8 cellular contexts compared by ENCODE assay signal in genomic region chr13:30408319-30409101, GRCh38. TPM values are rescaled to one million over a fixed set of nuclear protein-coding genes. Genes with fewer than 3 reads are reported as not detected.
DNase-seq lines count a peak whose midpoint lies in the region; ATAC-seq and TF ChIP-seq lines count a peak whose summit lies in the region.

No MANE protein-coding gene starts in this region.

- H3K4me1 ChIP-seq in mesodermal cell (ENCODE audit: control insufficient read depth, insufficient read depth, low read length, poor library complexity, severe bottlenecking): peaks cover 16% of the 10 kb centered on the region

- TF ChIP-seq POLR2A in GM18505 (IDR thresholded peaks at IDR 0.05; ENCODE audit: borderline replicate concordance, extremely low read depth, insufficient read depth, insufficient read length): peak; percentile 46

- WGBS in mesodermal cell (ENCODE audit: insufficient coverage in 2 of 2), 2 experiments: 28 to 40% methylated on average over 32 to 36 of the region's 51 CpGs

- H3K27ac ChIP-seq in mesodermal cell (ENCODE audit: low read depth, low read length, severe bottlenecking): peak overlapping the region; percentile 54

- TF ChIP-seq CTCF in endothelial cell (IDR thresholded peaks at IDR 0.05; ENCODE audit: unreplicated experiment): peak; percentile 71

- peak; percentile 93 for ATAC-seq in GM18505 (IDR thresholded peaks at IDR 0.05; ENCODE audit: unreplicated experiment)
- peak; percentile 92 for ATAC-seq in HG02870 (IDR thresholded peaks at IDR 0.05; ENCODE audit: unreplicated experiment)

- no peaks in the 10 kb centered on the region for H3K9me3 Mint-ChIP-seq in endothelial cell (ENCODE audit: unreplicated experiment)

- H3K9me3 ChIP-seq in mesodermal cell (ENCODE audit: control insufficient read depth, low read length): no peaks in the 10 kb centered on the region

- no peaks in the 10 kb centered on the region for H3K36me3 ChIP-seq in mesodermal cell (ENCODE audit: control insufficient read depth, insufficient read depth, low read length)

- DNase-seq in NCI-H526 (lab: John Stamatoyannopoulos, UW) (peak; percentile 86 to 98), endothelial cell (ENCODE audit: low spot score) (peak; percentile 98), UCSD-AML1 (lab: John Stamatoyannopoulos, UW; ENCODE audit: unreplicated experiment) (no peak)
- peak; percentile 93 for DNase-seq in activated CD8-positive, alpha-beta memory T cell treated with anti-CD3 and anti-CD28 coated beads, Interleukin-2, amount 50 U/mL, for 4 hours
- DNase-seq in stimulated activated CD8-positive, alpha-beta memory T cell treated with anti-CD3 and anti-CD28 coated beads, Interleukin-15, amount 100 ng/mL, for 4 hours (ENCODE audit: low read depth in 2 of 2): peak; percentile 82 to 86

- H3K4me3 ChIP-seq in mesodermal cell (ENCODE audit: extremely low read depth, insufficient read depth, low read length, poor library complexity, severe bottlenecking): no peak overlapping the region

- H3K27me3 Mint-ChIP-seq in endothelial cell (ENCODE audit: unreplicated experiment): peaks cover 3% of the 10 kb centered on the region

- H3K27ac Mint-ChIP-seq in endothelial cell (ENCODE audit: unreplicated experiment): peak overlapping the region; percentile 82

- no peaks in the 10 kb centered on the region for H3K36me3 Mint-ChIP-seq in endothelial cell (ENCODE audit: low read depth, unreplicated experiment)

- peak overlapping the region; percentile 26 for H3K4me3 Mint-ChIP-seq in endothelial cell (ENCODE audit: unreplicated experiment)

- H3K4me1 Mint-ChIP-seq in endothelial cell (ENCODE audit: unreplicated experiment): peaks cover 16% of the 10 kb centered on the region

RNA-seq across cellular contexts. Expression of gene UBE2L5, which starts 13.8 kb away (rescaled TPM):
- total RNA-seq in endothelial cell (ENCODE audit: unreplicated experiment): not detected
- not detected for polyA plus RNA-seq in mesodermal cell (2013, experiment 1 of 2)
- polyA plus RNA-seq in mesodermal cell (2013, experiment 2 of 2): not detected

RNA-seq across cellular contexts. Expression of gene HMGB1, which starts 57.2 kb away (rescaled TPM):
- 230 TPM for total RNA-seq in endothelial cell (ENCODE audit: unreplicated experiment)
- 672 TPM for polyA plus RNA-seq in mesodermal cell (2013, experiment 1 of 2)
- polyA plus RNA-seq in mesodermal cell (2013, experiment 2 of 2): 742 TPM
